Comparison of ENCODE assay signal across 9 cellular contexts in the genomic region with DNA sequence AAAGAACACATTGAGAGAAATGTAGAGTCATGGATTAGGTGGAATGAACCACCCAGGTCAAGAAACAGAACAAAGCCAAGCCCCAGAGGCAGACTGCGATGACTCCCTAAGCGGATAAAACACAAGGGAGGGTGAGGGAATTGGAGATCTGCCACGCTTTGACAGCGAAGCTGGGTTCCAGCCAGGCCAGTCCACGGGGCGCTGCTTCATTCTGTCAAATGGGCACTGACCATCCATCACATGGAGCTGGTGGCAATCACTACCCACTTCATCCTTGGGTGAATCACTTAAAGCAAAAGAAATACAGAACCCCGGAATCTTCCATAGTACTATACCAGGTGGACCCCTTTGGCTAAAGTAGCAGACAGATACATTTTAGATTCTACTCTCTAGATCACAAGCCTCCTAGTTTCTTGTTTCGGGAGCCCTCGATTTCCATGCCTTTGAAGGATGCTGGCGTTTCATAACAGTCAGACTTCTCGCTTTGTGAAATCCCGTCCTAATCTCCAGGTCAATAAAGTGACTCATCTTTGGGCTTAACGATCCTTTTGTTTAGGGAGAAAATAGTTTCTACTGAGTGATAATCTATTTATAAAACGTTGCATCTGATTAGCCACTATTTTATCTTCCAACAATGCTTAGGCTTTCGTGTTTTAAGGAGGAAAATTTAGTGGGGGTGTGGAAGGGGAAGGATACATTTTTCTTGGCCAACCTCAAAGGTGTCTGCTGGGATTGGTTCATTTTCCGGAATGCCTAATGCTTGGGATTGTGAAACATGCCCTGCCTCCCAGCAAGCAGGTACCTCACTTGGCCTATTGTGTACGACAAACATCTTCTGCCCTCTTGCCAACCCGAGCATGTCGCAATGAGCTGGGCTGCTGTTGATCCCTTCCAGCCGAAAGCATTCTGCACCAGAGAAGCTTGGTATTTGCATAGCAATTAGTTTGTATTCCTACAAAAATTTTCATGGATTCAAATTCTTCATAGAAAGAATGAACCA. TPM values are rescaled to one million over a fixed set of nuclear protein-coding genes. Genes with fewer than 3 reads are reported as not detected.
A peak's percentile ranks its signal among the peaks of the same experiment; 100 is the strongest.
DNase-seq lines count a peak whose midpoint lies in the region; TF ChIP-seq lines count a peak whose summit lies in the region.
"Had no signal": no experiment of that assay in that cellular context is flagged by ENCODE, and none has a peak within 500 bp of the region (broad histone marks: within the 10 kb centered on the region; RNA-seq: fewer than 3 reads in every experiment).

No MANE protein-coding gene starts in this region.

- peaks cover 12% of the 10 kb centered on the region for H3K4me1 Mint-ChIP-seq in activated CD4-positive, alpha-beta T cell treated with anti-CD3 and anti-CD28 coated beads, Interleukin-2, amount 10 ng/mL, durations not matched to agents 7 days and 5 days

- no peak overlapping the region for H3K27ac ChIP-seq in coronary artery

- H3K36me3 Mint-ChIP-seq in activated CD4-positive, alpha-beta T cell treated with anti-CD3 and anti-CD28 coated beads, Interleukin-2, amount 10 ng/mL, durations not matched to agents 7 days and 5 days (ENCODE audit: low read depth), result no peaks in the 10 kb centered on the region

- H3K27me3 Mint-ChIP-seq in activated CD4-positive, alpha-beta T cell treated with anti-CD3 and anti-CD28 coated beads, Interleukin-2, amount 10 ng/mL, durations not matched to agents 7 days and 5 days, result peaks cover 38% of the 10 kb centered on the region

- TF ChIP-seq CTCF in AG09319 (IDR thresholded peaks at IDR 0.05; ENCODE audit: low read depth, low read length) (no peak), NB4 (IDR thresholded peaks at IDR 0.05; ENCODE audit: low read depth, low read length) (no peak), coronary artery (IDR thresholded peaks at IDR 0.05) (no peak)

- CTCF ChIA-PET in activated CD4-positive, alpha-beta T cell treated with anti-CD3 and anti-CD28 coated beads, Interleukin-2, amount 10 ng/mL, durations not matched to agents 7 days and 5 days (lab: Charles Lee), result no interaction called here

- no peak for TF ChIP-seq POLR2A in NB4 (IDR thresholded peaks at IDR 0.05; ENCODE audit: extremely low read depth, insufficient read length)

- no peak overlapping the region for H3K4me3 Mint-ChIP-seq in activated CD4-positive, alpha-beta T cell treated with anti-CD3 and anti-CD28 coated beads, Interleukin-2, amount 10 ng/mL, durations not matched to agents 7 days and 5 days
- H3K4me3 Mint-ChIP-seq: naive B cell had no signal

- POLR2A ChIA-PET in activated CD4-positive, alpha-beta T cell treated with anti-CD3 and anti-CD28 coated beads, Interleukin-2, amount 10 ng/mL, durations not matched to agents 7 days and 5 days (lab: Charles Lee), result no interaction called here

- no peaks in the 10 kb centered on the region for H3K9me3 Mint-ChIP-seq in activated CD4-positive, alpha-beta T cell treated with anti-CD3 and anti-CD28 coated beads, Interleukin-2, amount 10 ng/mL, durations not matched to agents 7 days and 5 days

- H3K4me3 ChIP-seq in NB4 (ENCODE audit: low read depth, low read length) (no peak overlapping the region), coronary artery (no peak overlapping the region)

- DNase-seq in AG09319 (ENCODE audit: extremely low read depth, low read depth), result peak; percentile 15
- DNase-seq in NB4 (ENCODE audit: low read depth), result peak; percentile 71
- DNase-seq in coronary artery (ENCODE audit: low spot score), result peak; percentile 62
- DNase-seq in middle frontal gyrus (ENCODE audit: extremely low spot score, low spot score), result peak; percentile 51
- DNase-seq in activated CD4-positive, alpha-beta T cell treated with anti-CD3 and anti-CD28 coated beads, Interleukin-2, amount 10 ng/mL, durations not matched to agents 7 days and 5 days, result no peak
- DNase-seq in germinal center (ENCODE audit: low spot score), result no peak
- DNase-seq in NCI-H1436 (lab: John Stamatoyannopoulos, UW), result no peak
- no peak for DNase-seq in NCI-H524 (lab: John Stamatoyannopoulos, UW)
- DNase-seq: naive B cell had no signal

- H3K27ac Mint-ChIP-seq in activated CD4-positive, alpha-beta T cell treated with anti-CD3 and anti-CD28 coated beads, Interleukin-2, amount 10 ng/mL, durations not matched to agents 7 days and 5 days, result no peak overlapping the region
- H3K27ac Mint-ChIP-seq: naive B cell had no signal

RNA-seq across cellular contexts. Expression of gene HDAC4, which starts 44.1 kb away (rescaled TPM):
- total RNA-seq in activated CD4-positive, alpha-beta T cell treated with anti-CD3 and anti-CD28 coated beads, Interleukin-2, amount 10 ng/mL, durations not matched to agents 7 days and 5 days, result 10 to 100 TPM; 57.1 to 68.4 TPM

Comparison
In these comparisons a context has a peak if more than half of its experiments do, and no peak if none do; other contexts are left out.
1. DNase-seq: peak in AG09319 (single experiment), NB4 (single experiment), coronary artery (single experiment) and middle frontal gyrus (single experiment); none in activated CD4-positive, alpha-beta T cell treated with anti-CD3 and anti-CD28 coated beads, Interleukin-2, amount 10 ng/mL, durations not matched to agents 7 days and 5 days (single experiment), germinal center (single experiment), NCI-H1436 (single experiment) and NCI-H524 (0 of 2).